20 cellular contexts compared by ENCODE assay signal in the genomic region with DNA sequence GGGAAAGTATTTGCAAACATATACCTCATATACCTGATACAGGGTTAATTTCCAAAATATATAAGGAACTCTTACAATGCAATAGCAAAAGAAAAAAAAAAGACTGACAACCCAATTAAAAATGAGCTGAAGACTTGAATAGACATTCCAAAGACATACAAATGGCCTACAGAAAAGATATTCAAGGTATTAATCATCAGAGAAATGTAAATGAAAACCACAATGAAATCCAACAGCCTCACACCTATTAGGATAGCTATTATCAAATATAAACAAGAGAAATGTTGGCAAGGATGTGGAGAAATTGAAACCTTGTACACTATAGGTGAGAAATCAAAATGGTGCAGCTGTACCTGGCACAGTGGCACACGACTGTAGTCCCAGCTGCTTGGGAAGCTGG.
"Had no signal": no experiment of that assay in that cellular context is flagged by ENCODE, and none has a peak within 500 bp of the region (broad histone marks: within the 10 kb centered on the region; RNA-seq: fewer than 3 reads in every experiment).

No MANE protein-coding gene starts in this region.

- H3K9me3 ChIP-seq: SJSA1 had no signal

- DNase-seq: KBM-7; MV-4-11; NCI-H1048; NCI-H1105; NCI-H1417; NCI-H1436 treated with DMSO at 0.1 percent for 48 hours; NCI-H1694; NCI-H187 treated with DMSO at 0.1 percent for 48 hours; NCI-H2029 treated with DMSO at 0.1 percent for 48 hours; NCI-H2171 treated with DMSO at 0.1 percent for 48 hours; NCI-H524; NCI-H526 treated with DMSO at 0.1 percent for 48 hours; NCI-H748 treated with DMSO at 0.1 percent for 48 hours; NK-92 treated with Interleukin-12 subunit alpha and Interleukin-12 subunit beta, amount 100 ng/mL, for 24 hours; PC-3; Right ventricle myocardium superior; SIG-M5 had no signal

- H3K4me1 ChIP-seq: SJSA1 had no signal

- ATAC-seq: Panc1, PC-3 had no signal

- H3K4me3 ChIP-seq: SJSA1, SK-N-MC had no signal

- H3K36me3 ChIP-seq: SJSA1 had no signal

- H3K27ac ChIP-seq: SJSA1, SK-N-MC had no signal
